16 cellular contexts compared by ENCODE assay signal in the genomic region with DNA sequence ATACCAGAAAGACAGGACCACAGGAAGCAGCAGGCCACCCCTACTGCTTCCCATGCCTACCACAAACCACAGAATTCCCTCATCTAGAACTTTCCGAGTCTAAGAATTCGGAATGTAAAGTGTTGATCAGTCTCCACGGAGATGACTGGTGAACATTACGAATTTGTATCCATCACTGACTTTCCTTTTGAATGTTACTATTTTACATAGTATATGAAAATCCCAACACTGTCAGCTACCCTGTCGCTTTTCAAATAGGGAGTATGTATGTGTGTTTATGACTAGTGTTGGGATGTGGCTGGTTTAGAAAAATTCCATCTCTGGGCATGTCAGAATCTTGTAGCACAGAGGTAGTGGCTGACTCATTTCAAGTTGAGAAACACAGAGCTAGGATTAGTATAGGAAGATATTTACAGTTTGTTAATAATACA.
DNase-seq lines count a peak whose midpoint lies in the region; ATAC-seq, FAIRE-seq and TF ChIP-seq lines count a peak whose summit lies in the region.
"Had no signal": no experiment of that assay in that cellular context is flagged by ENCODE, and none has a peak within 500 bp of the region (broad histone marks: within the 10 kb centered on the region; RNA-seq: fewer than 3 reads in every experiment).

No MANE protein-coding gene starts in this region.

- FAIRE-seq in HTR-8/SVneo (lab: Jason Lieb, UNC) = no peak
- FAIRE-seq in GM12892 (lab: Jason Lieb, UNC) = no peak
- FAIRE-seq: endothelial cell of umbilical vein had no signal

- no peaks in the 10 kb centered on the region for H3K36me3 ChIP-seq in mammary epithelial cell (ENCODE audit: insufficient read depth, low read length)
- no peaks in the 10 kb centered on the region for H3K36me3 ChIP-seq in kidney epithelial cell (ENCODE audit: control insufficient read depth, insufficient read depth, low read length)

- 43% methylated on average over 5 of the region's 5 CpGs for WGBS in mammary epithelial cell (ENCODE audit: low coverage, missing lambda C conversion rate)

- H2AFZ ChIP-seq in mammary epithelial cell (ENCODE audit: low read depth, low read length) = peak overlapping the region; percentile 63

- peak; percentile 51 for DNase-seq in ACHN
- DNase-seq in HTR-8/SVneo (ENCODE audit: insufficient read length, low spot score) = peak; percentile 9
- peak; percentile 83 for DNase-seq in mammary epithelial cell
- DNase-seq in kidney epithelial cell (ENCODE audit: low read depth) = peak; percentile 10
- DNase-seq in GM12892 (ENCODE audit: insufficient read length) = no peak
- no peak for DNase-seq in GM10266 (ENCODE audit: extremely low spot score)
- DNase-seq: activated CD8-positive, alpha-beta T cell treated with anti-CD3 and anti-CD28 coated beads, Interleukin-2, amount 10 ng/mL, durations not matched to agents 7 days and 5 days; activated effector memory CD4-positive, alpha-beta T cell treated with Interleukin-2 at 50 U/mL for 16 hours; NCI-H2081; NCI-H82; posterior cingulate gyrus; tibial artery had no signal

- in situ Hi-C loops in ACHN (cut with HindIII; ENCODE audit: low pct_ligation_motif_present, low pct_unique_long_range_greater_than_20kb, low sequenced_read_pairs) (no loop called here), mammary epithelial cell (cut with MboI; ENCODE audit: low sequenced_read_pairs in 2 of 2) (no loop called here)

- TF ChIP-seq CTCF in mammary epithelial cell (conservative IDR thresholded peaks at IDR 0.05 in 1 of 2, IDR thresholded peaks at IDR 0.05 in 1 of 2; ENCODE audit: extremely low read depth in 1 of 2, insufficient read depth in 1 of 2, low read depth in 1 of 2, low read length in 2 of 2) = no peak
- TF ChIP-seq CTCF in kidney epithelial cell (IDR thresholded peaks at IDR 0.05; ENCODE audit: insufficient read depth, low read length, poor library complexity, severe bottlenecking) = no peak
- TF ChIP-seq CTCF in GM10266 (IDR thresholded peaks at IDR 0.05; ENCODE audit: control insufficient read depth, insufficient read depth, low read depth, missing control alignments) = no peak

- no peak for ATAC-seq in HG03460 (IDR thresholded peaks at IDR 0.05; ENCODE audit: unreplicated experiment)
- no peak for ATAC-seq in GM19452 (IDR thresholded peaks at IDR 0.05; ENCODE audit: unreplicated experiment)
- ATAC-seq: activated CD8-positive, alpha-beta T cell treated with anti-CD3 and anti-CD28 coated beads, Interleukin-2, amount 10 ng/mL, durations not matched to agents 7 days and 5 days; Right ventricle myocardium inferior had no signal

- peaks cover 14% of the 10 kb centered on the region for H3K4me1 ChIP-seq in mammary epithelial cell (ENCODE audit: insufficient read depth, low read length)
- H3K4me1 ChIP-seq: tibial artery had no signal

- CTCF ChIA-PET in mammary epithelial cell (lab: Charles Lee; ENCODE audit: low non-redundant PET) = no interaction called here

- no peaks in the 10 kb centered on the region for H4K20me1 ChIP-seq in mammary epithelial cell (ENCODE audit: insufficient read depth, low read length)

- H3K27me3 ChIP-seq in mammary epithelial cell (ENCODE audit: insufficient read depth, low read length) = no peaks in the 10 kb centered on the region
- H3K27me3 ChIP-seq in kidney epithelial cell (ENCODE audit: control insufficient read depth, insufficient read depth, low read length) = no peaks in the 10 kb centered on the region
- H3K27me3 ChIP-seq: tibial artery had no signal

- peak overlapping the region; percentile 21 for H3K9ac ChIP-seq in mammary epithelial cell (ENCODE audit: insufficient read depth, low read length)

- intact Hi-C loops in mammary epithelial cell (cut with micrococcal nuclease) = loop anchor here (2.0 kb wide), 1 partner anchor 378 kb away; no protein-coding TSS in a partner anchor

- no TSS peak for BruUV-seq in mammary epithelial cell (replicated peaks; lab: Mats Ljungman, UMichigan)

- TF ChIP-seq POLR2A in GM12892 (IDR thresholded peaks at IDR 0.05; ENCODE audit: low read depth, low read length) = no peak

- dilution Hi-C loops in mammary epithelial cell (cut with HindIII; ENCODE audit: low sequenced_read_pairs) = no loop called here

- H3K9me3 ChIP-seq in mammary epithelial cell (replicated peaks; ENCODE audit: insufficient read depth, low read length) = no peaks in the 10 kb centered on the region
- H3K9me3 ChIP-seq: tibial artery had no signal

- H3K27ac ChIP-seq in mammary epithelial cell (ENCODE audit: insufficient read depth, low read depth, low read length) = peak overlapping the region; percentile 90
- H3K27ac ChIP-seq: tibial artery had no signal

- H3K4me3 ChIP-seq in mammary epithelial cell (replicated peaks in 1 of 3; ENCODE audit: insufficient read depth in 1 of 3, low read depth in 2 of 3, low read length in 3 of 3) (peak overlapping the region in 1 of 3 experiments; percentile 0), kidney epithelial cell (ENCODE audit: low read depth, low read length) (no peak overlapping the region)
- H3K4me3 ChIP-seq: tibial artery had no signal

- H3K4me2 ChIP-seq in mammary epithelial cell (ENCODE audit: insufficient read depth, low read depth, low read length) = peak overlapping the region; percentile 72

- no peaks in the 10 kb centered on the region for H3K79me2 ChIP-seq in mammary epithelial cell (ENCODE audit: insufficient read depth, low read length)

Comparison
In these comparisons a context has a peak if more than half of its experiments do, and no peak if none do; other contexts are left out.
1. DNase-seq: peak in ACHN (single experiment), HTR-8/SVneo (single experiment), mammary epithelial cell (single experiment) and kidney epithelial cell (single experiment); none in GM12892 (single experiment) and GM10266 (single experiment).